ENCODE assay signal across 20 cellular contexts in genomic region chr14:105853907-105854599, GRCh38.
DNase-seq lines count a peak whose midpoint lies in the region; ATAC-seq and TF ChIP-seq lines count a peak whose summit lies in the region.
"Had no signal": no experiment of that assay in that cellular context is flagged by ENCODE, and none has a peak within 500 bp of the region (broad histone marks: within the 10 kb centered on the region; RNA-seq: fewer than 3 reads in every experiment).

No MANE protein-coding gene starts in this region.

- no peak for TF ChIP-seq CTCF in sigmoid colon (IDR thresholded peaks at IDR 0.05)

- intact Hi-C loops in sigmoid colon (cut with DNase I): no loop called here
- intact Hi-C loops in posterior vena cava (cut with DNase I): no loop called here

- H3K4me3 ChIP-seq in sigmoid colon: no peak overlapping the region
- H3K4me3 ChIP-seq: prostate gland had no signal

- H3K4me1 ChIP-seq in sigmoid colon: no peaks in the 10 kb centered on the region
- H3K4me1 ChIP-seq: foreskin keratinocyte, prostate gland had no signal

- TF ChIP-seq POLR2A in GM18951 (IDR thresholded peaks at IDR 0.05; ENCODE audit: extremely low read depth, insufficient read depth, insufficient read length) (peak; percentile 68), sigmoid colon (IDR thresholded peaks at IDR 0.05) (no peak)

- DNase-seq in activated T-cell treated with anti-CD3 and anti-CD28 coated beads, Interleukin-2, amount 50 U/mL, for 1 hour: peak; percentile 14
- no peak for DNase-seq in activated T-cell treated with anti-CD3 and anti-CD28 coated beads for 4 hours
- peak; percentile 23 for DNase-seq in ecto neural progenitor cell (ENCODE audit: low spot score)
- peak; percentile 55 for DNase-seq in sigmoid colon
- DNase-seq in DMS53 (lab: John Stamatoyannopoulos, UW): no peak
- DNase-seq in posterior vena cava (ENCODE audit: low spot score): no peak
- DNase-seq: activated CD4-positive, alpha-beta T cell treated with anti-CD3 and anti-CD28 coated beads for 4 hours; CD4-positive, alpha-beta T cell; cortex of kidney; foreskin keratinocyte; midbrain; MV-4-11; NCI-H1694 treated with DMSO at 0.1 percent for 48 hours; NCI-H446 treated with DMSO at 0.1 percent for 48 hours; RPMI8226 had no signal

- H3K27ac ChIP-seq in sigmoid colon: no peak overlapping the region
- H3K27ac ChIP-seq: epithelial cell of prostate, foreskin keratinocyte, HL-60, prostate gland had no signal

- H3K36me3 ChIP-seq in sigmoid colon: no peaks in the 10 kb centered on the region
- H3K36me3 ChIP-seq: prostate gland had no signal

- no peak for ATAC-seq in HG03139 (IDR thresholded peaks at IDR 0.05; ENCODE audit: unreplicated experiment)
- ATAC-seq: foreskin keratinocyte had no signal

- in situ Hi-C loops in GM18951 (cut with MboI; ENCODE audit: low sequenced_read_pairs, unreplicated experiment): loop anchor here (5.0 kb wide), 1 partner anchor 43 kb away; no protein-coding TSS in a partner anchor

- WGBS in sigmoid colon, 2 donors: 85 to 92% methylated on average over 25 of the region's 25 CpGs

- no peaks in the 10 kb centered on the region for H3K27me3 ChIP-seq in sigmoid colon
- H3K27me3 ChIP-seq: foreskin keratinocyte had no signal

- H3K9me3 ChIP-seq in sigmoid colon: no peaks in the 10 kb centered on the region
- H3K9me3 ChIP-seq: prostate gland had no signal

- TF ChIP-seq EP300 in sigmoid colon (IDR thresholded peaks at IDR 0.05): no peak

Comparison
In these comparisons a context has a peak if more than half of its experiments do, and no peak if none do; other contexts are left out.
1. DNase-seq: peak in activated T-cell treated with anti-CD3 and anti-CD28 coated beads, Interleukin-2, amount 50 U/mL, for 1 hour (single experiment), ecto neural progenitor cell (single experiment) and sigmoid colon (single experiment); none in activated T-cell treated with anti-CD3 and anti-CD28 coated beads for 4 hours (single experiment), DMS53 (single experiment) and posterior vena cava (single experiment).